ENCODE assay signal across 1 cellular context in the genomic region with DNA sequence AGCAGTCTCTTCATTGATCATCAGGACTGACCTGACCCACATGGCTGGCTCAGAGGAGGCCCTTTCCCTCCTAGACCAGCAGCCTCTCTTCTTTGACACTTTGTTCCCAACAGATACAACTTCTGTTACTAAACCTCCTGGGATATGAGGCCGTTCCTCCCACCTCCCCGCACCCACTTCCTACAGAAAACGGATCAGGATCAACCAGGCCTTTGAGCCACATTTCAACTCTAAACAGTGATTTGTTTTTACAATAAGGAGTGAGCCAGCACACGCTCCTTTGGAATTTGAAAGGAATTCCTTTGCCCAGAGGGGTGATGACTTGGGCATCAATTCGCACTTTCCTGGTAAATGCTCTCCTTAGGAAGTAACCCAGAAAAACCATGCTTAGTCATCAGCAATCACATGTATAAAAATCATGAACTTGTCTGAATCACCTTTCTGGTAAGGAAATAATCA.
A peak's percentile ranks its signal among the peaks of the same experiment; 100 is the strongest.
TF ChIP-seq lines count a peak whose summit lies in the region.

No MANE protein-coding gene starts in this region.

TF ChIP-seq in H1, 55 proteins besides CTCF, POLR2A, EP300 and RAD21 (continued from another document):
- peak; percentile 62 for TF ChIP-seq MAX (IDR thresholded peaks at IDR 0.05)
